10 cellular contexts compared by ENCODE assay signal in the genomic region with DNA sequence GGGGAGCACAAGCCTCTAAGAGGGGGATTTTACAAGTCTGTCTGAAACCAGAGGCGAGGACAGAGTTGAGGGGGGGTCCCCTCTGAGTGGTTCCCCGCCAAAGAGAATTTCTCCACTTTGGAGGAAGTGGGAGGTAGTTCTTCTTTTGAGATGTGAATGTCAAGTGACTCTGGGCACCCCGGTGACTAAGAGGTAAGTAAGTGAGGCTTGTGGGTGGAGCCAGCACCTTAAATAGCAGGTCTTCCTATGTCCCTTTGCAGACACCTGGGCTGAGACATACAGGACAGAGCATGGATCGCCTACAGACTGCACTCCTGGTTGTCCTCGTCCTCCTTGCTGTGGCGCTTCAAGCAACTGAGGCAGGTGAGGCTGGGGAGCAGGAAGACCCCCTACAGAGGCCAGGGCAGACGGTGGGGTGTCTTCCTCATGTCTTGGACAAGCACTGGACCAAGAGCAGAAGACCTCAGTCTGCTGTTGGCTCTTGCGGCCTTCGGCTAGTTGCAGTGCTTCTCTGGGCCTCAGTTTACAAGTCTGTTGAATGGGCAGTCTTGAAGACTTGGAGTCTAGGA. TPM values are rescaled to one million over a fixed set of nuclear protein-coding genes. Genes with fewer than 3 reads are reported as not detected.
DNase-seq lines count a peak whose midpoint lies in the region; ATAC-seq and TF ChIP-seq lines count a peak whose summit lies in the region.
"Had no signal": no experiment of that assay in that cellular context is flagged by ENCODE, and none has a peak within 500 bp of the region (broad histone marks: within the 10 kb centered on the region; RNA-seq: fewer than 3 reads in every experiment).

A gene with protein sequence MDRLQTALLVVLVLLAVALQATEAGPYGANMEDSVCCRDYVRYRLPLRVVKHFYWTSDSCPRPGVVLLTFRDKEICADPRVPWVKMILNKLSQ (plus strand): TSS at position 257 of the 569 bp plus-strand sequence. CDS start 34 bp downstream, at position 291.

- no peaks in the 10 kb centered on the region for H3K4me1 ChIP-seq in Caco-2

- POLR2A ChIA-PET in Caco-2 (lab: Charles Lee), result no interaction called here

- ATAC-seq in GM18907 (IDR thresholded peaks at IDR 0.05; ENCODE audit: unreplicated experiment) (peak; percentile 64), HG03342 (IDR thresholded peaks at IDR 0.05; ENCODE audit: unreplicated experiment) (peak; percentile 65)

- H3K4me1 Mint-ChIP-seq in Caco-2 (ENCODE audit: low read depth, unreplicated experiment), result peaks cover 9% of the 10 kb centered on the region

- no peak for DNase-seq in Caco-2
- DNase-seq in coronary artery (ENCODE audit: low spot score), result peak; percentile 57
- DNase-seq in ureter (ENCODE audit: low spot score), result no peak
- no peak for DNase-seq in NCI-H526 treated with DMSO at 0.1 percent for 48 hours (lab: John Stamatoyannopoulos, UW)
- DNase-seq in HuH-7 (ENCODE audit: low spot score), result no peak
- no peak for DNase-seq in MG63

- no peaks in the 10 kb centered on the region for H3K36me3 Mint-ChIP-seq in Caco-2 (ENCODE audit: insufficient read depth, unreplicated experiment)

- intact Hi-C loops in Caco-2 (cut with micrococcal nuclease; ENCODE audit: unreplicated experiment), result no loop called here

- peak within 1 kb of the TSS; percentile 55 for H3K27ac Mint-ChIP-seq in Caco-2 (ENCODE audit: unreplicated experiment)

- H3K4me3 ChIP-seq in Caco-2 (ENCODE audit: low read depth, low read length) (no peak within 1 kb of the TSS), coronary artery (no peak within 1 kb of the TSS), MG63 (no peak within 1 kb of the TSS)

- no peak within 1 kb of the TSS for H3K27ac ChIP-seq in coronary artery

- no peaks in the 10 kb centered on the region for H3K27me3 Mint-ChIP-seq in Caco-2 (ENCODE audit: insufficient read depth, unreplicated experiment)

- no TSS peak for BruUV-seq in Caco-2 (replicated peaks; lab: Mats Ljungman, UMichigan)

- H3K36me3 ChIP-seq in Caco-2 (ENCODE audit: control insufficient read depth, insufficient read depth, low read length) (no peaks in the 10 kb centered on the region), MG63 (no peaks in the 10 kb centered on the region)

- H3K9me3 Mint-ChIP-seq in Caco-2 (ENCODE audit: unreplicated experiment), result no peaks in the 10 kb centered on the region

- H3K27me3 ChIP-seq in Caco-2 (replicated peaks; ENCODE audit: control insufficient read depth, insufficient read depth, low read length), result no peaks in the 10 kb centered on the region
- peaks cover 4% of the 10 kb centered on the region; the same call in 1 of the 2 replicates for H3K27me3 ChIP-seq in MG63

- H3K4me3 Mint-ChIP-seq in Caco-2 (ENCODE audit: unreplicated experiment), result no peak within 1 kb of the TSS

- CTCF ChIA-PET in Caco-2 (lab: Charles Lee), result no interaction called here

- TF ChIP-seq CTCF in Caco-2 (IDR thresholded peaks at IDR 0.05; ENCODE audit: insufficient read depth in 1 of 2, low read depth in 1 of 2, low read length in 1 of 2, severe bottlenecking in 1 of 2, unreplicated experiment in 1 of 2) (no peak), coronary artery (IDR thresholded peaks at IDR 0.05) (no peak)

- H3K9me3 ChIP-seq in Caco-2, result no peaks in the 10 kb centered on the region
- H3K9me3 ChIP-seq in MG63, result no peaks in the 10 kb centered on the region

RNA-seq across cellular contexts. Expression of the gene that starts here (rescaled TPM):
- 0.44 and 0.68 TPM in 2 replicates for total RNA-seq in Caco-2 (2022)
- total RNA-seq in ureter, result not detected
- total RNA-seq in MG63 (2014; rRNA removed; shearing (Covaris generic); ENCODE audit: low replicate concordance), result not detected in 2 replicates
- total RNA-seq: fibroblast of lung, mononuclear cell had no signal
